15 cellular contexts compared by ENCODE assay signal in the genomic region with DNA sequence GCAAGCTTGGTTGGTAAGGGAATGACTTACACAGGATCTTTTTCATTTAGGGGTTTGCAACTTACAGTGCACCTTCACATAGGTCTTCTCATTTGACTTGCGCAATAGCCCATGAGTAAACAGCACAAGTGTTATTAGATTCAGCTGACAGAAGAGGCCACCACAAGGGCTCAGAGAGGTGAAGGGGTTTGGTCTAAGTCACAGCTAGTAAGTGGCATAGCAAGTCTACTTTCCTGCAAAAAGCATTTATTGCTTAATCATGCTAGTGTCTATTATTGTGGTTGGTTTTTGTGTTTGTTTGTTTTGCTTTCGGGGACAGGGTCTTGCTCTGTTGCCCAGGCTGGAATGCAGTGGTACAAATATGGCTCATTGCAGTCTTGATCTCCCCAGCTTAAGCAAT.
DNase-seq lines count a peak whose midpoint lies in the region; ATAC-seq and TF ChIP-seq lines count a peak whose summit lies in the region.
"Had no signal": no experiment of that assay in that cellular context is flagged by ENCODE, and none has a peak within 500 bp of the region (broad histone marks: within the 10 kb centered on the region; RNA-seq: fewer than 3 reads in every experiment).

No MANE protein-coding gene starts in this region.

- H3K27me3 Mint-ChIP-seq in CD14-positive monocyte (ENCODE audit: low read depth in 3 of 3) (peaks cover 0 to 3% (median 2%) of the 10 kb centered on the region in 3 donors), WTC11 (ENCODE audit: low read depth) (no peaks in the 10 kb centered on the region)
- H3K27me3 Mint-ChIP-seq: B cell had no signal

- no peak overlapping the region for H3K27ac ChIP-seq in liver (ENCODE audit: low read depth in 1 of 2, low read length in 2 of 2)
- H3K27ac ChIP-seq: colonic mucosa had no signal

- peak in 1 of 2 donors; percentile 16 for TF ChIP-seq RAD21 in liver (IDR thresholded peaks at IDR 0.05)

- H3K36me3 Mint-ChIP-seq in CD14-positive monocyte, result no peaks in the 10 kb centered on the region
- H3K36me3 Mint-ChIP-seq in WTC11, result no peaks in the 10 kb centered on the region
- H3K36me3 Mint-ChIP-seq: stimulated activated memory B cell treated with anti-CD40 and anti-IgM and Interleukin-4, amounts not matched to agents 10 μg/mL and 1 μg/mL and 100 μg/mL, for 72 hours had no signal

- no peak overlapping the region for H3K4me3 ChIP-seq in liver (ENCODE audit: low read depth in 1 of 3, low read length in 3 of 3)
- H3K4me3 ChIP-seq: colonic mucosa had no signal

- H3K27ac Mint-ChIP-seq in CD14-positive monocyte, result peak overlapping the region in 1 of 7 donors; percentile 32
- no peak overlapping the region for H3K27ac Mint-ChIP-seq in WTC11
- H3K27ac Mint-ChIP-seq: B cell; stimulated activated memory B cell treated with anti-CD40 and anti-IgM and Interleukin-4, amounts not matched to agents 10 μg/mL and 1 μg/mL and 100 μg/mL, for 72 hours had no signal

- H3K4me1 Mint-ChIP-seq in CD14-positive monocyte (peaks cover 28% of the 10 kb centered on the region), WTC11 (peaks cover 25% of the 10 kb centered on the region)

- intact Hi-C loops in CD14-positive monocyte (cut with micrococcal nuclease), result no loop called here

- H3K4me3 Mint-ChIP-seq in CD14-positive monocyte (no peak overlapping the region), WTC11 (no peak overlapping the region)
- H3K4me3 Mint-ChIP-seq: B cell; stimulated activated memory B cell treated with anti-CD40 and anti-IgM and Interleukin-4, amounts not matched to agents 10 μg/mL and 1 μg/mL and 100 μg/mL, for 72 hours had no signal

- 46% methylated on average over 2 of the region's 2 CpGs for WGBS in liver

- H3K36me3 ChIP-seq in liver (ENCODE audit: control insufficient read depth in 4 of 4, insufficient read depth in 3 of 4, low read depth in 1 of 4, low read length in 3 of 4), result no peaks in the 10 kb centered on the region
- H3K36me3 ChIP-seq: colonic mucosa had no signal

- TF ChIP-seq CTCF in CD14-positive monocyte (IDR thresholded peaks at IDR 0.05) (no peak), WTC11 (IDR thresholded peaks at IDR 0.05) (no peak), liver (IDR thresholded peaks at IDR 0.05; ENCODE audit: low read depth, low read length, missing input control) (no peak)

- peak; percentile 75 for DNase-seq in CD14-positive monocyte (ENCODE audit: low spot score)
- DNase-seq in LHCN-M2 (ENCODE audit: low read depth), result peak; percentile 33
- DNase-seq in WTC11 (ENCODE audit: low spot score), result no peak
- DNase-seq in foreskin melanocyte, result no peak
- DNase-seq: activated naive CD4-positive, alpha-beta T cell treated with anti-CD3 and anti-CD28 coated beads, Interleukin-2, amount 50 U/mL, for 16 hours; colonic mucosa; kidney glomerular epithelial cell; NCI-H1694; stimulated activated CD4-positive, alpha-beta T cell treated with anti-CD3 and anti-CD28 coated beads, Interleukin-1b, Interleukin-23, amount 100 ng/mL, for 48 hours had no signal

- CTCF ChIA-PET in WTC11 (lab: Charles Lee), result interaction anchor here (1.6 kb wide), 1 partner anchor 76 kb away, joined by 3 read pairs; no protein-coding TSS in a partner anchor

- peaks cover 0 to 9% (median 0%) of the 10 kb centered on the region in 4 donors for H3K4me1 ChIP-seq in liver (ENCODE audit: control insufficient read depth in 4 of 4, insufficient read depth in 4 of 4, low read length in 3 of 4)
- H3K4me1 ChIP-seq: colonic mucosa had no signal

- H3K9me3 ChIP-seq in liver (ENCODE audit: control insufficient read depth in 4 of 4, low read length in 3 of 4), result no peaks in the 10 kb centered on the region
- H3K9me3 ChIP-seq: colonic mucosa had no signal

- POLR2A ChIA-PET in WTC11 (lab: Charles Lee), result no interaction called here

- no peak for ATAC-seq in WTC11
- ATAC-seq in HG02870 (IDR thresholded peaks at IDR 0.05; ENCODE audit: unreplicated experiment), result no peak
- no peak for ATAC-seq in GM21576 (IDR thresholded peaks at IDR 0.05; ENCODE audit: unreplicated experiment)
- ATAC-seq in HG02938 (IDR thresholded peaks at IDR 0.05; ENCODE audit: unreplicated experiment), result no peak
- ATAC-seq: stimulated activated memory B cell treated with anti-CD40 and anti-IgM and Interleukin-4, amounts not matched to agents 10 μg/mL and 1 μg/mL and 100 μg/mL, for 72 hours had no signal

- H3K27me3 ChIP-seq in liver (ENCODE audit: control insufficient read depth in 4 of 4, insufficient read depth in 4 of 4, low read length in 3 of 4), result no peaks in the 10 kb centered on the region
- H3K27me3 ChIP-seq: colonic mucosa had no signal

- H3K9me3 Mint-ChIP-seq in CD14-positive monocyte (peaks cover 0 to 2% (median 0%) of the 10 kb centered on the region in 7 donors), WTC11 (no peaks in the 10 kb centered on the region)
- H3K9me3 Mint-ChIP-seq: stimulated activated memory B cell treated with anti-CD40 and anti-IgM and Interleukin-4, amounts not matched to agents 10 μg/mL and 1 μg/mL and 100 μg/mL, for 72 hours had no signal

- H3K9ac ChIP-seq in liver (ENCODE audit: low read depth in 1 of 2, low read length in 2 of 2), result no peak overlapping the region

TF ChIP-seq in WTC11, 78 proteins besides CTCF, POLR2A, EP300 and RAD21:
- no peak for TF ChIP-seq E2F4 (CRISPR knock-in tag; IDR thresholded peaks at IDR 0.05; ENCODE audit: borderline replicate concordance, low read depth)
- TF ChIP-seq ZNF121 (CRISPR knock-in tag; IDR thresholded peaks at IDR 0.05), result 0 out of 2 replicates have a peak, but pooled peaks have one; percentile 78
- TF ChIP-seq, protein P1, sequence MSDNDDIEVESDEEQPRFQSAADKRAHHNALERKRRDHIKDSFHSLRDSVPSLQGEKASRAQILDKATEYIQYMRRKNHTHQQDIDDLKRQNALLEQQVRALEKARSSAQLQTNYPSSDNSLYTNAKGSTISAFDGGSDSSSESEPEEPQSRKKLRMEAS (CRISPR knock-in tag; IDR thresholded peaks at IDR 0.05), result no peak
- peak; percentile 79 for TF ChIP-seq GABPB1 (CRISPR knock-in tag; IDR thresholded peaks at IDR 0.05)

TF ChIP-seq in liver, 16 proteins besides CTCF, POLR2A, EP300 and RAD21:
- TF ChIP-seq FOXA1 (IDR thresholded peaks at IDR 0.05) (peak; percentile 21), GABPA (IDR thresholded peaks at IDR 0.05 in 1 of 2, conservative IDR thresholded peaks at IDR 0.05 in 1 of 2) (no peak), FOXA2 (IDR thresholded peaks at IDR 0.05) (peak; percentile 33), RXRA (IDR thresholded peaks at IDR 0.05) (no peak)

Comparison
In these comparisons a context has a peak if more than half of its experiments do, and no peak if none do; other contexts are left out.
1. DNase-seq: peak in CD14-positive monocyte (single experiment) and LHCN-M2 (single experiment); none in WTC11 (single experiment) and foreskin melanocyte (single experiment).